Comparison of ENCODE assay signal across 22 cellular contexts in the genomic region with DNA sequence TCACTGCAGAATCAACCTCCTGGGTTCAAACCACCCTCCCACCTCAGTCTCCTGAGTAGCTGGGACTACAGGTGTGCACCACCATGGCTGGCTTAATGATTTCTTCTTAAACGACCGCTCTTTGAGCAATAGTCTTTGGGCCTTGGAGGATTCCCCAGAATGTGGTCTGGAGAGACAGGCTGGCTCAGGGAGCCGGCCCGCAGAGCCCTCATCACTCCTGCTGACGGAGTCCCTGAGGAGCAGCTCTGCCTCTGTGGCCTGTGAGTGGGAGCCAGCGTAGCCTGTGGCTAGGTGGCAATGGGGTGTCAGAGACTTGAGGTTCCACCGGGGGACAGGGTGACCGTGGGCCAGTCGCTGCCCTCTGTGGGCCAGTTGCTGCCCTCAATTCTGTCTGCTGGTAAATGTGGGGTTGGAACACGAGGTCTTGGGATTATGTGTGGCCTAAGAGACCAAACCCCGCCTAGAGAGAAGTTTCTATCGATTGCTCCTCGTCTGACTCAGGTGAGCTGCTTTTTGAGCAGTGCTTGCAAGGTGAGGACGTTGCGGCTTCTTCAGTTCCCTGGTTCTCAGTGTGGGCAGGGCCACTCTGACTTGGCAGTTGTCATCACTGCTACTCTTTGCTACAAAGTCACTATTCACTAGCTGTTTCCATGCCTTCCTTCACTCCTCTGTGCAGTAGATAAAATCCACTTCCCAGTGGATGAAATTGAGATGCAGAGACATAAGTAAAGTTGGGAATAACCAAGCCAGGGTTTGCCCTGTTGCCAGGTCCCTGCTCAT.
"Had no signal": no experiment of that assay in that cellular context is flagged by ENCODE, and none has a peak within 500 bp of the region (broad histone marks: within the 10 kb centered on the region; RNA-seq: fewer than 3 reads in every experiment).

No MANE protein-coding gene starts in this region.

- DNase-seq: activated CD4-positive, alpha-beta memory T cell treated with anti-CD3 and anti-CD28 coated beads, Interleukin-2, amount 10 ng/mL, durations not matched to agents 7 days and 5 days; activated CD4-positive, alpha-beta T cell treated with anti-CD3 and anti-CD28 coated beads for 36 hours; activated CD4-positive, alpha-beta T cell treated with anti-CD3 and anti-CD28 coated beads, Interleukin-2, amount 50 U/mL, for 1 hour; activated gamma-delta T cell; activated naive CD4-positive, alpha-beta T cell treated with anti-CD3 and anti-CD28 coated beads for 36 hours; activated naive CD8-positive, alpha-beta T cell treated with anti-CD3 and anti-CD28 coated beads for 36 hours; activated T-cell treated with anti-CD3 and anti-CD28 coated beads for 4 hours; activated T-cell treated with anti-CD3 and anti-CD28 coated beads, Interleukin-2, amount 50 U/mL, for 48 hours; central memory CD4-positive, alpha-beta T cell; MV-4-11; NCI-H1092 treated with DMSO at 0.1 percent for 48 hours; NCI-H1417 treated with DMSO at 0.1 percent for 48 hours; NCI-H1694; NCI-H510A; NCI-H82; T-cell; T-helper 2 cell; T1000 had no signal

- H3K4me3 ChIP-seq: SK-N-MC had no signal

- ATAC-seq: activated CD4-positive, alpha-beta T cell treated with anti-CD3 and anti-CD28 coated beads for 36 hours; activated T-helper 17 cell treated with anti-CD3 and anti-CD28 coated beads, Interleukin-2, amount 50 U/mL, for 72 hours; Panc1; Right ventricle myocardium inferior; T-cell had no signal

- H3K27ac ChIP-seq: SK-N-MC had no signal
